In the genomic region with DNA sequence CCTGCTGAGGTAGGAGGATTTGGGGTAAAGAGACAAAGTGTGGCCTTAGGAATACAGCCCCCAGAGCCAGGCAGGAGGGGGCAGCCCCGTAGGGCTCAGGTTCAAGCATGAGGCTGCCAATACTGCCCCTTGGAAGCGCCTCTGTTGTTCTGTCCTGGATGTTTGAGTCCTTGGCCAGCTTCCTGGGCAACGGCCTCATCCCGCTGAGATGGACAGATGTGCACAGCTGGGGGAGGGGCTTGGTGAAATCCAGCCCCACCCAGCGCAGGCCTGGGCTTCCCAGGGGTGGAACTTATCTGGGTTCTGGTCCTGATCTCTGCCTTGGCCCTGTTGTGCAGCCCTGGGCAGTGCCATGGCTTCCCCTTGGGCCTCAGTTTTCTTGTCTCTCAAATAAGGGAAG, we compare ENCODE assay signal across 22 cellular contexts. TPM values are rescaled to one million over a fixed set of nuclear protein-coding genes. Genes with fewer than 3 reads are reported as not detected.
DNase-seq lines count a peak whose midpoint lies in the region; ATAC-seq and TF ChIP-seq lines count a peak whose summit lies in the region.
"Had no signal": no experiment of that assay in that cellular context is flagged by ENCODE, and none has a peak within 500 bp of the region (broad histone marks: within the 10 kb centered on the region; RNA-seq: fewer than 3 reads in every experiment).

No MANE protein-coding gene starts in this region.

- intact Hi-C loops in Right ventricle myocardium superior (cut with DNase I): no loop called here
- intact Hi-C loops in OCI-LY7 (cut with micrococcal nuclease; ENCODE audit: unreplicated experiment): no loop called here
- intact Hi-C loops in right cardiac atrium (cut with DNase I): no loop called here
- intact Hi-C loops in upper lobe of right lung (cut with DNase I): no loop called here

- no peaks in the 10 kb centered on the region for H3K4me1 ChIP-seq in right atrium auricular region
- H3K4me1 ChIP-seq in OCI-LY7 (ENCODE audit: insufficient read depth, low read length, poor library complexity, severe bottlenecking): peaks cover 49% of the 10 kb centered on the region
- H3K4me1 ChIP-seq in right cardiac atrium (ENCODE audit: control insufficient read depth, insufficient read depth, low read length): no peaks in the 10 kb centered on the region
- H3K4me1 ChIP-seq in upper lobe of right lung: peaks cover 9% of the 10 kb centered on the region
- H3K4me1 ChIP-seq: HAP-1 had no signal

- peaks cover 2% of the 10 kb centered on the region for H3K4me1 Mint-ChIP-seq in activated naive CD4-positive, alpha-beta T cell treated with anti-CD3 and anti-CD28 coated beads, Interleukin-2, amount 10 ng/mL, durations not matched to agents 7 days and 5 days

- no peaks in the 10 kb centered on the region for H3K79me2 ChIP-seq in OCI-LY7 (ENCODE audit: insufficient read depth, low read depth, low read length)

- TF ChIP-seq CTCF in right atrium auricular region (IDR thresholded peaks at IDR 0.05) (no peak), OCI-LY7 (conservative IDR thresholded peaks at IDR 0.05; ENCODE audit: low read length) (no peak), upper lobe of right lung (IDR thresholded peaks at IDR 0.05) (no peak), brain microvascular endothelial cell (IDR thresholded peaks at IDR 0.05; ENCODE audit: low read depth, low read length, missing control alignments) (no peak)

- H4K20me1 ChIP-seq in OCI-LY7 (ENCODE audit: insufficient read depth, low read length): no peaks in the 10 kb centered on the region

- H3K4me3 Mint-ChIP-seq in activated naive CD4-positive, alpha-beta T cell treated with anti-CD3 and anti-CD28 coated beads, Interleukin-2, amount 10 ng/mL, durations not matched to agents 7 days and 5 days: no peak overlapping the region
- H3K4me3 Mint-ChIP-seq: B cell, CD14-positive monocyte had no signal

- in situ Hi-C loops in brain microvascular endothelial cell (cut with HindIII; ENCODE audit: low pct_ligation_motif_present, low sequenced_read_pairs): no loop called here

- no TSS peak for BruUV-seq in OCI-LY7 (replicated peaks; lab: Mats Ljungman, UMichigan)

- H3K9me3 Mint-ChIP-seq in activated naive CD4-positive, alpha-beta T cell treated with anti-CD3 and anti-CD28 coated beads, Interleukin-2, amount 10 ng/mL, durations not matched to agents 7 days and 5 days: no peaks in the 10 kb centered on the region

- CTCF ChIA-PET in OCI-LY7 (lab: Charles Lee; ENCODE audit: unreplicated experiment): interaction anchor here (0.7 kb wide), 1 partner anchor 9 kb away, joined by 3 read pairs; no protein-coding TSS in a partner anchor
- CTCF ChIA-PET in activated naive CD4-positive, alpha-beta T cell treated with anti-CD3 and anti-CD28 coated beads, Interleukin-2, amount 10 ng/mL, durations not matched to agents 7 days and 5 days (lab: Charles Lee): no interaction called here

- H3K27me3 Mint-ChIP-seq in activated naive CD4-positive, alpha-beta T cell treated with anti-CD3 and anti-CD28 coated beads, Interleukin-2, amount 10 ng/mL, durations not matched to agents 7 days and 5 days: peaks cover 39% of the 10 kb centered on the region
- H3K27me3 Mint-ChIP-seq: B cell had no signal

- H3K27ac Mint-ChIP-seq in activated naive CD4-positive, alpha-beta T cell treated with anti-CD3 and anti-CD28 coated beads, Interleukin-2, amount 10 ng/mL, durations not matched to agents 7 days and 5 days: no peak overlapping the region
- H3K27ac Mint-ChIP-seq: B cell had no signal

- H3K9me3 ChIP-seq in right atrium auricular region: no peaks in the 10 kb centered on the region
- H3K9me3 ChIP-seq in OCI-LY7 (ENCODE audit: low read length): no peaks in the 10 kb centered on the region
- H3K9me3 ChIP-seq in right cardiac atrium (ENCODE audit: control insufficient read depth, low read length): no peaks in the 10 kb centered on the region
- no peaks in the 10 kb centered on the region for H3K9me3 ChIP-seq in upper lobe of right lung
- H3K9me3 ChIP-seq: HAP-1 had no signal

- no peaks in the 10 kb centered on the region for H3K36me3 Mint-ChIP-seq in activated naive CD4-positive, alpha-beta T cell treated with anti-CD3 and anti-CD28 coated beads, Interleukin-2, amount 10 ng/mL, durations not matched to agents 7 days and 5 days
- H3K36me3 Mint-ChIP-seq: CD14-positive monocyte had no signal

- peak overlapping the region; percentile 80; the same call in 1 of the 2 replicates for H2AFZ ChIP-seq in OCI-LY7 (ENCODE audit: low read length)
- H2AFZ ChIP-seq: PC-9 had no signal

- H3K27me3 ChIP-seq in right atrium auricular region (no peaks in the 10 kb centered on the region), right cardiac atrium (ENCODE audit: control insufficient read depth, insufficient read depth) (no peaks in the 10 kb centered on the region), upper lobe of right lung (no peaks in the 10 kb centered on the region), brain microvascular endothelial cell (replicated peaks) (peaks cover 2% of the 10 kb centered on the region)

- no peak overlapping the region for H3K4me3 ChIP-seq in right atrium auricular region
- no peak overlapping the region for H3K4me3 ChIP-seq in OCI-LY7 (ENCODE audit: low read depth, low read length, poor library complexity, severe bottlenecking)
- no peak overlapping the region for H3K4me3 ChIP-seq in right cardiac atrium (ENCODE audit: low read length)
- H3K4me3 ChIP-seq in upper lobe of right lung: no peak overlapping the region
- H3K4me3 ChIP-seq in brain microvascular endothelial cell (ENCODE audit: low read depth, low read length): no peak overlapping the region
- H3K4me3 ChIP-seq: HAP-1, PC-9 had no signal

- 65% methylated on average over 5 of the region's 5 CpGs for WGBS in right cardiac atrium

- DNase-seq in Right ventricle myocardium superior (no peak), right atrium auricular region (ENCODE audit: low spot score) (no peak), OCI-LY7 (ENCODE audit: low spot score) (no peak), right cardiac atrium (peak in 2 of 3 donors; percentile 41 to 68), upper lobe of right lung (no peak), brain microvascular endothelial cell (no peak), NCI-H2081 (lab: John Stamatoyannopoulos, UW) (no peak)
- DNase-seq in activated naive CD4-positive, alpha-beta T cell treated with anti-CD3 and anti-CD28 coated beads, Interleukin-2, amount 10 ng/mL, durations not matched to agents 7 days and 5 days: no peak
- DNase-seq: NCI-H1092 treated with DMSO at 0.1 percent for 48 hours, NCI-H146, NCI-H2029, NCI-H226, NCI-H524 treated with DMSO at 0.1 percent for 48 hours, PC-9, RPMI8226, SIG-M5 had no signal

- no peak overlapping the region for H3K27ac ChIP-seq in right atrium auricular region
- no peak overlapping the region for H3K27ac ChIP-seq in OCI-LY7 (ENCODE audit: low read depth, low read length, poor library complexity, severe bottlenecking)
- H3K27ac ChIP-seq in right cardiac atrium (ENCODE audit: low read length): no peak overlapping the region
- H3K27ac ChIP-seq in upper lobe of right lung: peak overlapping the region; percentile 20
- no peak overlapping the region for H3K27ac ChIP-seq in brain microvascular endothelial cell
- H3K27ac ChIP-seq: KMS-11, PC-9 had no signal

- POLR2A ChIA-PET in OCI-LY7 (lab: Charles Lee): interaction anchor here (0.5 kb wide), 1 partner anchor 84 kb away, joined by 3 read pairs; no protein-coding TSS in a partner anchor

- ATAC-seq in Right ventricle myocardium superior (ENCODE audit: poor library complexity): peak; percentile 45
- peak in 1 of 2 donors; percentile 35 for ATAC-seq in right cardiac atrium
- no peak for ATAC-seq in upper lobe of right lung
- ATAC-seq: SK-N-SH treated with all-trans-retinoic acid at 6 μM for 48 hours had no signal

- H3K4me2 ChIP-seq in OCI-LY7 (ENCODE audit: low read length): no peak overlapping the region
- H3K4me2 ChIP-seq: KMS-11, PC-9 had no signal

- H3K36me3 ChIP-seq in right atrium auricular region: no peaks in the 10 kb centered on the region
- no peaks in the 10 kb centered on the region for H3K36me3 ChIP-seq in OCI-LY7 (ENCODE audit: insufficient read depth, low read length)
- H3K36me3 ChIP-seq in upper lobe of right lung: no peaks in the 10 kb centered on the region
- H3K36me3 ChIP-seq in brain microvascular endothelial cell (replicated peaks): no peaks in the 10 kb centered on the region
- H3K36me3 ChIP-seq: HAP-1 had no signal

- no peaks in the 10 kb centered on the region for H3K9me2 ChIP-seq in OCI-LY7 (ENCODE audit: insufficient read depth, low read length)

RNA-seq across cellular contexts. Expression of a gene that starts 34.8 kb away (rescaled TPM):
- total RNA-seq in Right ventricle myocardium superior (17.5 TPM), right atrium auricular region (10 to 100 TPM in 1 of 2 donors, 1 to 10 TPM in 1; 9.4 to 13.6 TPM), OCI-LY7 (2022) (4.6 and 4.9 TPM in 2 replicates), right cardiac atrium (10 to 100 TPM; 10.6 to 15.7 (median 12.8) TPM), upper lobe of right lung (19.7 TPM)
- 2.4 and 3.0 TPM in 2 replicates for total RNA-seq in OCI-LY7 (2014; rRNA removed; shearing (Covaris generic))
- polyA plus RNA-seq in right cardiac atrium: 9.1 TPM
- total RNA-seq: HT1080 had no signal

RNA-seq across cellular contexts. Expression of a gene that starts 38.4 kb away (rescaled TPM):
- total RNA-seq in Right ventricle myocardium superior (11.8 TPM), right atrium auricular region (10 to 100 TPM in 1 of 2 donors, 1 to 10 TPM in 1; 8.9 to 10.1 TPM), OCI-LY7 (2022) (30.3 and 36.2 TPM in 2 replicates), right cardiac atrium (10 to 100 TPM in 1 of 4 donors, 1 to 10 TPM in 3; 7.6 to 10.2 (median 9.2) TPM), upper lobe of right lung (35.1 TPM)
- total RNA-seq in OCI-LY7 (2014; rRNA removed; shearing (Covaris generic)): 12.6 and 14.9 TPM in 2 replicates
- 6.0 TPM for polyA plus RNA-seq in right cardiac atrium

Comparison
In these comparisons a context has a peak if more than half of its experiments do, and no peak if none do; other contexts are left out.
1. DNase-seq: peak in right cardiac atrium (2 of 3); none in Right ventricle myocardium superior (single experiment), right atrium auricular region (single experiment), OCI-LY7 (single experiment), upper lobe of right lung (single experiment), brain microvascular endothelial cell (single experiment), NCI-H2081 (0 of 2) and activated naive CD4-positive, alpha-beta T cell treated with anti-CD3 and anti-CD28 coated beads, Interleukin-2, amount 10 ng/mL, durations not matched to agents 7 days and 5 days (single experiment).